Comparison of ENCODE assay signal across 8 cellular contexts in genomic region chr9:131406567-131407436, GRCh38. TPM values are rescaled to one million over a fixed set of nuclear protein-coding genes. Genes with fewer than 3 reads are reported as not detected.
DNase-seq lines count a peak whose midpoint lies in the region; ATAC-seq and TF ChIP-seq lines count a peak whose summit lies in the region.

No MANE protein-coding gene starts in this region.

- TF ChIP-seq CTCF in AG10803 (conservative IDR thresholded peaks at IDR 0.05; ENCODE audit: low read length) (no peak), dorsolateral prefrontal cortex (IDR thresholded peaks at IDR 0.05 in 54 of 56, conservative IDR thresholded peaks at IDR 0.05 in 2 of 56; ENCODE audit: low read depth in 1 of 56, partially characterized antibody in 56 of 56) (no peak), neural cell (IDR thresholded peaks at IDR 0.05; ENCODE audit: poor library complexity, severe bottlenecking) (no peak)

- no peak for TF ChIP-seq EP300 in neural cell (conservative IDR thresholded peaks at IDR 0.05; ENCODE audit: poor library complexity, severe bottlenecking)

- H3K27me3 ChIP-seq in dorsolateral prefrontal cortex (no peaks in the 10 kb centered on the region), neural cell (ENCODE audit: insufficient read depth, low read depth, low read length) (no peaks in the 10 kb centered on the region)

- peaks cover 70% of the 10 kb centered on the region for H4K20me1 ChIP-seq in neural cell (ENCODE audit: insufficient read depth)

- H3K9ac ChIP-seq in neural cell (ENCODE audit: low read length), result no peak overlapping the region

- no peaks in the 10 kb centered on the region for H3K9me2 ChIP-seq in neural cell (ENCODE audit: insufficient read depth, low read length)

- H3K9me3 ChIP-seq in neural cell (ENCODE audit: low read length), result no peaks in the 10 kb centered on the region

- peak overlapping the region; percentile 18 to 96 (median 87) for H3K27ac ChIP-seq in dorsolateral prefrontal cortex
- H3K27ac ChIP-seq in neural cell (ENCODE audit: low read length), result no peak overlapping the region

- intact Hi-C loops in dorsolateral prefrontal cortex (cut with DNase I), result no loop called here

- DNase-seq in AG10803 (ENCODE audit: low read depth) (no peak), OCI-M1 (lab: John Stamatoyannopoulos, UW) (peak; percentile 28), dorsolateral prefrontal cortex (no peak), NOMO-1 treated with DMSO at 0.1 percent for 48 hours (lab: John Stamatoyannopoulos, UW; ENCODE audit: unreplicated experiment) (no peak)

- no peaks in the 10 kb centered on the region for H3F3A ChIP-seq in neural cell (ENCODE audit: insufficient read depth, low read length, poor library complexity, severe bottlenecking)

- no peak overlapping the region for H2AFZ ChIP-seq in neural cell (ENCODE audit: low read depth, low read length)

- peak overlapping the region; percentile 39 for H3K4me3 ChIP-seq in AG10803 (ENCODE audit: low read length)
- H3K4me3 ChIP-seq in dorsolateral prefrontal cortex, result peak overlapping the region in 50 of 59 donors; percentile 1 to 60 (median 32)
- H3K4me3 ChIP-seq in neural cell (ENCODE audit: low read length), result peak overlapping the region; percentile 37

- no peaks in the 10 kb centered on the region for H3K36me3 ChIP-seq in neural cell (ENCODE audit: insufficient read depth, low read length)

- no peak overlapping the region for H3K4me2 ChIP-seq in neural cell (ENCODE audit: low read length)

- TF ChIP-seq RAD21 in neural cell (conservative IDR thresholded peaks at IDR 0.05), result no peak

- H3K79me2 ChIP-seq in neural cell (replicated peaks; ENCODE audit: insufficient read depth, low read length), result peaks cover 93% of the 10 kb centered on the region

- ATAC-seq in HG03196 (IDR thresholded peaks at IDR 0.05; ENCODE audit: unreplicated experiment) (no peak), GM18498 (IDR thresholded peaks at IDR 0.05; ENCODE audit: unreplicated experiment) (no peak), GM21825 (IDR thresholded peaks at IDR 0.05; ENCODE audit: unreplicated experiment) (no peak)

TF ChIP-seq in neural cell, 6 proteins besides CTCF, POLR2A, EP300 and RAD21:
- TF ChIP-seq TAF1 (IDR thresholded peaks at IDR 0.05; ENCODE audit: low read depth) (no peak), POLR2AphosphoS5 (IDR thresholded peaks at IDR 0.05) (no peak), MXI1 (conservative IDR thresholded peaks at IDR 0.05; ENCODE audit: poor library complexity, severe bottlenecking) (no peak), EZH2 (IDR thresholded peaks at IDR 0.05; ENCODE audit: borderline replicate concordance, insufficient read depth, low read length, poor library complexity, severe bottlenecking) (no peak), SMC3 (conservative IDR thresholded peaks at IDR 0.05; ENCODE audit: poor library complexity) (no peak)
- TF ChIP-seq, protein P1, sequence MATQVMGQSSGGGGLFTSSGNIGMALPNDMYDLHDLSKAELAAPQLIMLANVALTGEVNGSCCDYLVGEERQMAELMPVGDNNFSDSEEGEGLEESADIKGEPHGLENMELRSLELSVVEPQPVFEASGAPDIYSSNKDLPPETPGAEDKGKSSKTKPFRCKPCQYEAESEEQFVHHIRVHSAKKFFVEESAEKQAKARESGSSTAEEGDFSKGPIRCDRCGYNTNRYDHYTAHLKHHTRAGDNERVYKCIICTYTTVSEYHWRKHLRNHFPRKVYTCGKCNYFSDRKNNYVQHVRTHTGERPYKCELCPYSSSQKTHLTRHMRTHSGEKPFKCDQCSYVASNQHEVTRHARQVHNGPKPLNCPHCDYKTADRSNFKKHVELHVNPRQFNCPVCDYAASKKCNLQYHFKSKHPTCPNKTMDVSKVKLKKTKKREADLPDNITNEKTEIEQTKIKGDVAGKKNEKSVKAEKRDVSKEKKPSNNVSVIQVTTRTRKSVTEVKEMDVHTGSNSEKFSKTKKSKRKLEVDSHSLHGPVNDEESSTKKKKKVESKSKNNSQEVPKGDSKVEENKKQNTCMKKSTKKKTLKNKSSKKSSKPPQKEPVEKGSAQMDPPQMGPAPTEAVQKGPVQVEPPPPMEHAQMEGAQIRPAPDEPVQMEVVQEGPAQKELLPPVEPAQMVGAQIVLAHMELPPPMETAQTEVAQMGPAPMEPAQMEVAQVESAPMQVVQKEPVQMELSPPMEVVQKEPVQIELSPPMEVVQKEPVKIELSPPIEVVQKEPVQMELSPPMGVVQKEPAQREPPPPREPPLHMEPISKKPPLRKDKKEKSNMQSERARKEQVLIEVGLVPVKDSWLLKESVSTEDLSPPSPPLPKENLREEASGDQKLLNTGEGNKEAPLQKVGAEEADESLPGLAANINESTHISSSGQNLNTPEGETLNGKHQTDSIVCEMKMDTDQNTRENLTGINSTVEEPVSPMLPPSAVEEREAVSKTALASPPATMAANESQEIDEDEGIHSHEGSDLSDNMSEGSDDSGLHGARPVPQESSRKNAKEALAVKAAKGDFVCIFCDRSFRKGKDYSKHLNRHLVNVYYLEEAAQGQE (IDR thresholded peaks at IDR 0.05; ENCODE audit: borderline replicate concordance), result no peak

RNA-seq across cellular contexts. Expression of gene PRRC2B, which starts 12.9 kb away (rescaled TPM):
- 100 to 1,000 TPM; 234 to 434 (median 347) TPM for total RNA-seq in dorsolateral prefrontal cortex
- polyA plus RNA-seq in neural cell, result 89.5 and 108 TPM in 2 replicates
- polyA minus RNA-seq in neural cell, result 272 and 284 TPM in 2 replicates
